Comparison of ENCODE assay signal across 16 cellular contexts in the genomic region with DNA sequence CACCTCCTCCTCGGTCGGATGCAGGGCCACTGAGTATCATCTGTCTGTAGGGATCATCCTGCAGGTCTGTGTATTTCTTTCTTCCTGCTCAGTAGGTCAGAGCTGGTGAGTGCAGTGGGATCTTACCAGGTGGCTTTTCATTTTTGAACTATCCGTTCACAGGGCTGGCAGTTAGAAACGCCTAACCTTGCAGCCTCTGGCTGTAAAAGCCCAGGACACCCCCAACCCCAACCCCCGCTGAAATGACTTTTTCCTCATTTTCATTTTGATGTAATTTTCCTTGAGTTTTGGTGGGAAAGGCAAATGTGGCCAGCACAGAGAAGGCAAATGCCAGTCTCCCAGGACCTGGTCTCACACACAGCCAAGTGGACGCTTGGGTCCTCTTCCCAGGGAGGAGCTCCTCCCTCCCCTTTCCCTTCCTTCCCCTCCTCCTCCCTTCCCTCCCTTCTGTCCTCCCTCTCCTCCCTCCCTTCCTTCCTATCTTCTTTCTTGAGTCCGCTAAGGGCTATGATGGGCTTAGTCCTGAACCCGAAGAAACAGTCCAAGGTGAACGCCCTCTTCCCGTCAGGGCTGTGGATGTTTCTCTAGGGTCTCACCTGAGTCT. TPM values are rescaled to one million over a fixed set of nuclear protein-coding genes. Genes with fewer than 3 reads are reported as not detected.
DNase-seq lines count a peak whose midpoint lies in the region; ATAC-seq and TF ChIP-seq lines count a peak whose summit lies in the region.
"Had no signal": no experiment of that assay in that cellular context is flagged by ENCODE, and none has a peak within 500 bp of the region (broad histone marks: within the 10 kb centered on the region; RNA-seq: fewer than 3 reads in every experiment).

No MANE protein-coding gene starts in this region.

- no peaks in the 10 kb centered on the region for H3K79me2 ChIP-seq in osteoblast (ENCODE audit: insufficient read depth, low read length)

- H4K20me1 ChIP-seq in osteoblast (ENCODE audit: insufficient read depth, low read length), result no peaks in the 10 kb centered on the region

- no peak overlapping the region for H2AFZ ChIP-seq in osteoblast (ENCODE audit: low read length)
- H2AFZ ChIP-seq: GM23248 had no signal

- H3K4me1 Mint-ChIP-seq in activated CD8-positive, alpha-beta memory T cell treated with anti-CD3 and anti-CD28 coated beads, Interleukin-2, amount 10 ng/mL, durations not matched to agents 7 days and 5 days, result peaks cover 6% of the 10 kb centered on the region
- H3K4me1 Mint-ChIP-seq in endodermal cell, result peaks cover 8% of the 10 kb centered on the region
- H3K4me1 Mint-ChIP-seq: CD14-positive monocyte had no signal

- no peak overlapping the region for H3K27ac Mint-ChIP-seq in activated CD8-positive, alpha-beta memory T cell treated with anti-CD3 and anti-CD28 coated beads, Interleukin-2, amount 10 ng/mL, durations not matched to agents 7 days and 5 days
- H3K27ac Mint-ChIP-seq in endodermal cell, result no peak overlapping the region
- H3K27ac Mint-ChIP-seq: CD8-positive, alpha-beta T cell had no signal

- peaks cover 5% of the 10 kb centered on the region for H3K4me1 ChIP-seq in endodermal cell (ENCODE audit: control insufficient read depth, insufficient read depth, low read length)
- no peaks in the 10 kb centered on the region for H3K4me1 ChIP-seq in osteoblast (ENCODE audit: insufficient read depth, low read length)

- H3K27me3 Mint-ChIP-seq in activated CD8-positive, alpha-beta memory T cell treated with anti-CD3 and anti-CD28 coated beads, Interleukin-2, amount 10 ng/mL, durations not matched to agents 7 days and 5 days, result no peaks in the 10 kb centered on the region
- H3K27me3 Mint-ChIP-seq in endodermal cell (ENCODE audit: insufficient read depth), result no peaks in the 10 kb centered on the region

- H3K36me3 Mint-ChIP-seq in activated CD8-positive, alpha-beta memory T cell treated with anti-CD3 and anti-CD28 coated beads, Interleukin-2, amount 10 ng/mL, durations not matched to agents 7 days and 5 days, result peaks cover 2% of the 10 kb centered on the region
- peaks cover 14% of the 10 kb centered on the region for H3K36me3 Mint-ChIP-seq in endodermal cell (ENCODE audit: low read depth)

- peaks cover 14% of the 10 kb centered on the region for H3K36me3 ChIP-seq in endodermal cell (ENCODE audit: control insufficient read depth, insufficient read depth, low read length)
- H3K36me3 ChIP-seq in osteoblast (ENCODE audit: insufficient read depth, low read length), result peaks cover 2% of the 10 kb centered on the region

- H3K9me3 Mint-ChIP-seq in activated CD8-positive, alpha-beta memory T cell treated with anti-CD3 and anti-CD28 coated beads, Interleukin-2, amount 10 ng/mL, durations not matched to agents 7 days and 5 days (ENCODE audit: low read depth), result no peaks in the 10 kb centered on the region
- no peaks in the 10 kb centered on the region for H3K9me3 Mint-ChIP-seq in endodermal cell
- H3K9me3 Mint-ChIP-seq: CD14-positive monocyte; CD8-positive, alpha-beta T cell had no signal

- no peak overlapping the region for H3K9ac ChIP-seq in endodermal cell (ENCODE audit: extremely low read depth, low read length, poor library complexity, severe bottlenecking)
- H3K9ac ChIP-seq: GM23248 had no signal

- 93 to 100% methylated on average over 3 to 10 of the region's 10 CpGs for WGBS in endodermal cell (ENCODE audit: insufficient coverage in 1 of 2, insufficient read length in 1 of 2), 2 experiments

- no peak overlapping the region for H3K27ac ChIP-seq in endodermal cell (ENCODE audit: low read depth, low read length)
- H3K27ac ChIP-seq in osteoblast (ENCODE audit: low read depth, low read length), result no peak overlapping the region
- H3K27ac ChIP-seq: 22Rv1, GM23248, HL-60 had no signal

- H3K4me3 ChIP-seq in endodermal cell (ENCODE audit: low read length), result no peak overlapping the region
- H3K4me3 ChIP-seq in osteoblast (ENCODE audit: insufficient read depth, low read length), result no peak overlapping the region
- H3K4me3 ChIP-seq: GM23248 had no signal

- ATAC-seq in activated CD8-positive, alpha-beta memory T cell treated with anti-CD3 and anti-CD28 coated beads, Interleukin-2, amount 10 ng/mL, durations not matched to agents 7 days and 5 days, result no peak
- ATAC-seq in GM18867 (IDR thresholded peaks at IDR 0.05; ENCODE audit: unreplicated experiment), result no peak
- no peak for ATAC-seq in HG03025 (IDR thresholded peaks at IDR 0.05; ENCODE audit: low FRiP score, unreplicated experiment)
- ATAC-seq: CD8-positive, alpha-beta T cell had no signal

- H3K4me2 ChIP-seq in osteoblast (ENCODE audit: insufficient read depth, low read length), result no peak overlapping the region

- peak; percentile 32 for DNase-seq in activated CD8-positive, alpha-beta memory T cell treated with anti-CD3 and anti-CD28 coated beads, Interleukin-2, amount 10 ng/mL, durations not matched to agents 7 days and 5 days
- no peak for DNase-seq in activated CD8-positive, alpha-beta memory T cell treated with anti-CD3 and anti-CD28 coated beads for 24 hours
- peak; percentile 32 for DNase-seq in endodermal cell
- peak; percentile 68 for DNase-seq in osteoblast (ENCODE audit: insufficient read length, low spot score, missing footprints)
- DNase-seq in activated gamma-delta T cell (lab: John Stamatoyannopoulos, UW), result no peak
- DNase-seq: Calu3, DMS 273 treated with DMSO at 0.1 percent for 48 hours, GM23248, H7, KBM-7 had no signal

- no peak for TF ChIP-seq CTCF in endodermal cell (conservative IDR thresholded peaks at IDR 0.05)
- TF ChIP-seq CTCF in osteoblast (IDR thresholded peaks at IDR 0.05; ENCODE audit: extremely low read depth, low read depth, low read length), result no peak

- no peaks in the 10 kb centered on the region for H3K9me3 ChIP-seq in endodermal cell (ENCODE audit: control insufficient read depth, low read length)
- H3K9me3 ChIP-seq in osteoblast (ENCODE audit: low read depth, low read length), result no peaks in the 10 kb centered on the region

- CTCF ChIA-PET in activated CD8-positive, alpha-beta memory T cell treated with anti-CD3 and anti-CD28 coated beads, Interleukin-2, amount 10 ng/mL, durations not matched to agents 7 days and 5 days (lab: Charles Lee), result interaction anchor here (2.8 kb wide), 1 partner anchor 12 kb away, joined by 6 read pairs; no protein-coding TSS in a partner anchor

- no peaks in the 10 kb centered on the region for H3K27me3 ChIP-seq in endodermal cell (ENCODE audit: control insufficient read depth, insufficient read depth, low read length, poor library complexity, severe bottlenecking)
- no peaks in the 10 kb centered on the region for H3K27me3 ChIP-seq in osteoblast (ENCODE audit: insufficient read depth, low read length)

- no peak overlapping the region for H3K4me3 Mint-ChIP-seq in activated CD8-positive, alpha-beta memory T cell treated with anti-CD3 and anti-CD28 coated beads, Interleukin-2, amount 10 ng/mL, durations not matched to agents 7 days and 5 days
- no peak overlapping the region for H3K4me3 Mint-ChIP-seq in endodermal cell
- H3K4me3 Mint-ChIP-seq: CD14-positive monocyte; CD8-positive, alpha-beta T cell had no signal

RNA-seq across cellular contexts. Expression of a gene that starts 36.0 kb away (rescaled TPM):
- 10 to 100 TPM; 10.3 to 14.1 TPM for total RNA-seq in activated CD8-positive, alpha-beta memory T cell treated with anti-CD3 and anti-CD28 coated beads, Interleukin-2, amount 10 ng/mL, durations not matched to agents 7 days and 5 days
- total RNA-seq in endodermal cell (10 to 100 TPM; 10.8 to 11.7 TPM), osteoblast (5.6 and 6.2 TPM in 2 replicates)
- 9.6 TPM for polyA plus RNA-seq in endodermal cell (2013, experiment 1 of 2)
- 7.7 TPM for polyA plus RNA-seq in endodermal cell (2013, experiment 2 of 2)

Comparison
In these comparisons a context has a peak if more than half of its experiments do, and no peak if none do; other contexts are left out.
1. DNase-seq: peak in activated CD8-positive, alpha-beta memory T cell treated with anti-CD3 and anti-CD28 coated beads, Interleukin-2, amount 10 ng/mL, durations not matched to agents 7 days and 5 days (single experiment), endodermal cell (single experiment) and osteoblast (single experiment); none in activated CD8-positive, alpha-beta memory T cell treated with anti-CD3 and anti-CD28 coated beads for 24 hours (single experiment) and activated gamma-delta T cell (single experiment).